Comparison of ENCODE assay signal across 1 cellular context in the genomic region with DNA sequence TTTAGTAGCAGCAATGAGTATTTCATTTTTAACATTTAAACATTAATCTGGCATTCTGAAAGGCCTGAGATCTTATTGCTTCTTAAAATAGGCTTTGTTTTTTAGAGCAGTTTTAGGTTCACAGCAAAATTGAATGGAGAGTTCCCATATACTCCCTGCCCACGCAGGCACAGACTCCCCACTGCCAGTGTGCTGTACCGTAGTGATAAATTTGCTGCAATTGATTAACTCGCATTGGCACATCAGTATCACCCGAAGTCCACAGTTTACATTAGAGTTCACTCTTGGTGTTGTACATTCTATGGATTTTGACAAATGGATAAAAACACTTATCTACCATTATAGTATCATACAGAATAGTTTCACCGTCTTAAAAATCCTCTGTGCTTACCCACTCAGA.
TF ChIP-seq lines count a peak whose summit lies in the region.

No MANE protein-coding gene starts in this region.

TF ChIP-seq in SK-N-SH treated with all-trans-retinoic acid at 6 μM for 48 hours, 23 proteins besides CTCF, POLR2A, EP300 and RAD21 (continued from another document):
- TF ChIP-seq ESRRG (CRISPR knock-in tag; IDR thresholded peaks at IDR 0.05) (no peak), ZNF70 (CRISPR knock-in tag; IDR thresholded peaks at IDR 0.05) (no peak), ISL1 (CRISPR knock-in tag; IDR thresholded peaks at IDR 0.05) (no peak), POU6F1 (CRISPR knock-in tag; IDR thresholded peaks at IDR 0.05; ENCODE audit: borderline replicate concordance, low read depth) (no peak), PATZ1 (CRISPR knock-in tag; IDR thresholded peaks at IDR 0.05; ENCODE audit: borderline replicate concordance) (no peak), CREB5 (CRISPR knock-in tag; IDR thresholded peaks at IDR 0.05; ENCODE audit: low read depth) (no peak)
